ENCODE assay signal across 14 cellular contexts in genomic region chr9:38181866-38182265, GRCh38.
DNase-seq lines count a peak whose midpoint lies in the region; ATAC-seq and TF ChIP-seq lines count a peak whose summit lies in the region.
"Had no signal": no experiment of that assay in that cellular context is flagged by ENCODE, and none has a peak within 500 bp of the region (broad histone marks: within the 10 kb centered on the region; RNA-seq: fewer than 3 reads in every experiment).

No MANE protein-coding gene starts in this region.

- H3K36me3 ChIP-seq in BLaER1 = no peaks in the 10 kb centered on the region
- H3K36me3 ChIP-seq: SJSA1 had no signal

- no peaks in the 10 kb centered on the region for H4K20me1 ChIP-seq in BLaER1

- peaks cover 47% of the 10 kb centered on the region for H3K4me1 ChIP-seq in BLaER1
- H3K4me1 ChIP-seq: SJSA1 had no signal

- H3K4me3 ChIP-seq in BLaER1 = no peak overlapping the region
- H3K4me3 ChIP-seq in choroid plexus epithelial cell (ENCODE audit: low read depth, low read length) = no peak overlapping the region
- H3K4me3 ChIP-seq: SJSA1 had no signal

- H3K27ac ChIP-seq in BLaER1 = no peak overlapping the region
- H3K27ac ChIP-seq: RWPE1, SJSA1 had no signal

- intact Hi-C loops in Right ventricle myocardium inferior (cut with DNase I) = no loop called here

- H3K9me3 ChIP-seq in BLaER1 = no peaks in the 10 kb centered on the region
- H3K9me3 ChIP-seq: SJSA1 had no signal

- peak; percentile 44 for DNase-seq in HCEC 1CT
- DNase-seq in choroid plexus epithelial cell (ENCODE audit: low read depth) = peak; percentile 26
- DNase-seq in glomerular visceral epithelial cell (ENCODE audit: extremely low spot score) = peak; percentile 23
- no peak for DNase-seq in T-helper 9 cell
- no peak for DNase-seq in putamen (ENCODE audit: low spot score)
- no peak for DNase-seq in Right ventricle myocardium inferior (ENCODE audit: missing footprints)
- no peak for DNase-seq in HT-29 (ENCODE audit: low spot score)
- DNase-seq: C1 segment of cervical spinal cord, EL, Kasumi-1, NCI-H1417 treated with DMSO at 0.1 percent for 48 hours had no signal

- no peak for ATAC-seq in Right ventricle myocardium inferior

- TF ChIP-seq CTCF in choroid plexus epithelial cell (conservative IDR thresholded peaks at IDR 0.05; ENCODE audit: low read depth, low read length) = no peak

- H3K27me3 ChIP-seq in BLaER1 = no peaks in the 10 kb centered on the region
- H3K27me3 ChIP-seq: SJSA1 had no signal

- H3K4me2 ChIP-seq in BLaER1 = peak overlapping the region; percentile 42; the same call in 1 of the 2 replicates

- H3K9ac ChIP-seq in BLaER1 = no peak overlapping the region

Comparison
In these comparisons a context has a peak if more than half of its experiments do, and no peak if none do; other contexts are left out.
1. DNase-seq: peak in HCEC 1CT (single experiment), choroid plexus epithelial cell (single experiment) and glomerular visceral epithelial cell (single experiment); none in T-helper 9 cell (single experiment), putamen (single experiment), Right ventricle myocardium inferior (single experiment) and HT-29 (single experiment).